22 cellular contexts compared by ENCODE assay signal in genomic region chr17:50800196-50800700, GRCh38. TPM values are rescaled to one million over a fixed set of nuclear protein-coding genes. Genes with fewer than 3 reads are reported as not detected.
A peak's percentile ranks its signal among the peaks of the same experiment; 100 is the strongest.
DNase-seq lines count a peak whose midpoint lies in the region; FAIRE-seq and TF ChIP-seq lines count a peak whose summit lies in the region.
"Had no signal": no experiment of that assay in that cellular context is flagged by ENCODE, and none has a peak within 500 bp of the region (broad histone marks: within the 10 kb centered on the region; RNA-seq: fewer than 3 reads in every experiment).

No MANE protein-coding gene starts in this region.

- H2AFZ ChIP-seq in mammary epithelial cell (ENCODE audit: low read depth, low read length) (peak overlapping the region; percentile 91), neuronal stem cell (ENCODE audit: low read length) (no peak overlapping the region), PC-9 (no peak overlapping the region)

- TF ChIP-seq CTCF in WERI-Rb-1 (IDR thresholded peaks at IDR 0.05; ENCODE audit: low read depth, low read length) (no peak), mammary epithelial cell (conservative IDR thresholded peaks at IDR 0.05 in 1 of 2, IDR thresholded peaks at IDR 0.05 in 1 of 2; ENCODE audit: extremely low read depth in 1 of 2, insufficient read depth in 1 of 2, low read depth in 1 of 2, low read length in 2 of 2) (no peak), kidney (IDR thresholded peaks at IDR 0.05; ENCODE audit: borderline replicate concordance, extremely low read depth, insufficient read depth) (no peak), PC-9 (conservative IDR thresholded peaks at IDR 0.05) (no peak)

- DNase-seq in MG63 = peak; percentile 41
- peak; percentile 93 for DNase-seq in WERI-Rb-1
- no peak for DNase-seq in mammary epithelial cell
- DNase-seq in neuronal stem cell (ENCODE audit: low spot score) = no peak
- DNase-seq in kidney = no peak
- DNase-seq in activated T-helper 1 cell treated with anti-CD3 and anti-CD28 coated beads, Interleukin-12 subunit alpha, Interleukin-12 subunit beta, Interleukin-2, Interleukin-4 antibody, amounts not matched to agents 30 ng/mL and 10 ng/mL and 1 ng/mL, durations not matched to agents 14 hours and 24 hours and 36 hours (ENCODE audit: low spot score) = no peak
- DNase-seq in stimulated activated naive CD4-positive, alpha-beta T cell treated with Interleukin-2 at 50 U/mL for 16 hours (lab: John Stamatoyannopoulos, UW) = no peak
- DNase-seq in PC-9 = no peak
- DNase-seq: BE2C; CD4-positive, alpha-beta memory T cell; DMS153; DMS79 treated with DMSO at 0.1 percent for 48 hours; EL; GDM1 had no signal

- peak overlapping the region; percentile 64 for H2BK15ac ChIP-seq in neuronal stem cell (ENCODE audit: low read length)

- dilution Hi-C loops in mammary epithelial cell (cut with HindIII; ENCODE audit: low sequenced_read_pairs) = loop anchor here (5.0 kb wide), 2 partner anchors 47 to 98 kb away; no protein-coding TSS in a partner anchor

- H3K9ac ChIP-seq in mammary epithelial cell (ENCODE audit: insufficient read depth, low read length) = no peak overlapping the region
- no peak overlapping the region for H3K9ac ChIP-seq in neuronal stem cell (ENCODE audit: low read depth, low read length, poor library complexity)
- no peak overlapping the region for H3K9ac ChIP-seq in kidney (ENCODE audit: low read length in 2 of 2)

- peak overlapping the region; percentile 11 for H3K18ac ChIP-seq in neuronal stem cell (ENCODE audit: low read length)

- H3K4me1 Mint-ChIP-seq in activated T-helper 1 cell treated with anti-CD3 and anti-CD28 coated beads, Interleukin-12 subunit alpha, Interleukin-12 subunit beta, Interleukin-2, Interleukin-4 antibody, amounts not matched to agents 30 ng/mL and 10 ng/mL and 1 ng/mL, durations not matched to agents 14 hours and 24 hours and 36 hours (ENCODE audit: low read depth) = no peaks in the 10 kb centered on the region
- H3K4me1 Mint-ChIP-seq: CD4-positive, alpha-beta memory T cell had no signal

- peak overlapping the region; percentile 68 for H3K4me2 ChIP-seq in mammary epithelial cell (ENCODE audit: insufficient read depth, low read depth, low read length)
- H3K4me2 ChIP-seq in neuronal stem cell (ENCODE audit: insufficient read depth, low read length, poor library complexity, severe bottlenecking) = no peak overlapping the region
- no peak overlapping the region for H3K4me2 ChIP-seq in PC-9
- H3K4me2 ChIP-seq: A549 had no signal

- no peaks in the 10 kb centered on the region for H3K79me1 ChIP-seq in neuronal stem cell (ENCODE audit: low read depth, low read length)

- H3K27me3 ChIP-seq in MG63 (no peaks in the 10 kb centered on the region), WERI-Rb-1 (ENCODE audit: insufficient read depth, low read depth, severe bottlenecking) (no peaks in the 10 kb centered on the region), mammary epithelial cell (ENCODE audit: insufficient read depth, low read length) (no peaks in the 10 kb centered on the region), neuronal stem cell (ENCODE audit: control insufficient read depth in 3 of 3, insufficient read depth in 3 of 3, low read depth in 1 of 3, low read length in 3 of 3) (peaks cover 0 to 7% (median 0%) of the 10 kb centered on the region in 3 experiments), PC-9 (ENCODE audit: insufficient read depth, low read depth) (no peaks in the 10 kb centered on the region)
- H3K27me3 ChIP-seq: BE2C had no signal

- H3K9me3 ChIP-seq in MG63 (no peaks in the 10 kb centered on the region), WERI-Rb-1 (ENCODE audit: severe bottlenecking) (no peaks in the 10 kb centered on the region), mammary epithelial cell (replicated peaks; ENCODE audit: insufficient read depth, low read length) (no peaks in the 10 kb centered on the region), neuronal stem cell (replicated peaks in 1 of 2; ENCODE audit: control insufficient read depth in 2 of 2, insufficient read depth in 1 of 2, low read depth in 1 of 2, low read length in 2 of 2) (no peaks in the 10 kb centered on the region), kidney (ENCODE audit: control insufficient read depth in 1 of 2, low read length in 2 of 2) (no peaks in the 10 kb centered on the region), PC-9 (ENCODE audit: insufficient read depth, low read depth) (no peaks in the 10 kb centered on the region)
- H3K9me3 ChIP-seq: A549, BE2C, HAP-1 had no signal

- H3K27ac ChIP-seq in WERI-Rb-1 (peak overlapping the region; percentile 95), mammary epithelial cell (ENCODE audit: insufficient read depth, low read depth, low read length) (no peak overlapping the region), neuronal stem cell (replicated peaks; ENCODE audit: low read length) (no peak overlapping the region), kidney (ENCODE audit: low read depth in 2 of 2, low read length in 2 of 2) (no peak overlapping the region), PC-9 (no peak overlapping the region)
- H3K27ac ChIP-seq: A549, C4-2B had no signal

- H3K4me1 ChIP-seq in mammary epithelial cell (ENCODE audit: insufficient read depth, low read length) (peaks cover 27% of the 10 kb centered on the region), neuronal stem cell (ENCODE audit: control insufficient read depth in 2 of 2, insufficient read depth in 1 of 2, low read depth in 1 of 2, low read length in 2 of 2) (peaks cover 6 to 13% of the 10 kb centered on the region in 2 donors), kidney (ENCODE audit: control insufficient read depth in 1 of 2, insufficient read depth in 1 of 2, low read depth in 1 of 2, low read length in 2 of 2) (no peaks in the 10 kb centered on the region), PC-9 (replicated peaks; ENCODE audit: insufficient read depth) (no peaks in the 10 kb centered on the region)
- H3K4me1 ChIP-seq: A549 had no signal

- H3K14ac ChIP-seq in neuronal stem cell (ENCODE audit: low read length) = no peak overlapping the region

- no peak for FAIRE-seq in kidney (lab: Jason Lieb, UNC)
- FAIRE-seq: A549, GM12892, GM19239, H1 had no signal

- no peak overlapping the region for H4K91ac ChIP-seq in neuronal stem cell (ENCODE audit: low read depth, low read length, poor library complexity)

- H2BK120ac ChIP-seq in neuronal stem cell (ENCODE audit: low read depth, low read length) = no peak overlapping the region

- H3K23ac ChIP-seq in neuronal stem cell (ENCODE audit: low read depth, low read length, poor library complexity) = no peak overlapping the region

- in situ Hi-C loops in mammary epithelial cell (cut with MboI; ENCODE audit: low sequenced_read_pairs in 2 of 2) = no loop called here

- H3K4me3 Mint-ChIP-seq in activated T-helper 1 cell treated with anti-CD3 and anti-CD28 coated beads, Interleukin-12 subunit alpha, Interleukin-12 subunit beta, Interleukin-2, Interleukin-4 antibody, amounts not matched to agents 30 ng/mL and 10 ng/mL and 1 ng/mL, durations not matched to agents 14 hours and 24 hours and 36 hours = no peak overlapping the region
- H3K4me3 Mint-ChIP-seq: CD4-positive, alpha-beta memory T cell had no signal

- POLR2A ChIA-PET in PC-9 (lab: Charles Lee; ENCODE audit: unreplicated experiment) = no interaction called here

- intact Hi-C loops in mammary epithelial cell (cut with micrococcal nuclease) (no loop called here), kidney (cut with DNase I) (no loop called here), PC-9 (cut with micrococcal nuclease; ENCODE audit: unreplicated experiment) (no loop called here)
- intact Hi-C loops in activated T-helper 1 cell treated with anti-CD3 and anti-CD28 coated beads, Interleukin-12 subunit alpha, Interleukin-12 subunit beta, Interleukin-2, Interleukin-4 antibody, amounts not matched to agents 30 ng/mL and 10 ng/mL and 1 ng/mL, durations not matched to agents 14 hours and 24 hours and 36 hours (cut with micrococcal nuclease) = no loop called here

- no peak overlapping the region for H2BK12ac ChIP-seq in neuronal stem cell (ENCODE audit: low read length)

- no peaks in the 10 kb centered on the region; the same call in 1 of the 2 replicates for H3F3A ChIP-seq in PC-9 (ENCODE audit: insufficient read depth, low read depth)

- peak overlapping the region; percentile 56 for H2AK5ac ChIP-seq in neuronal stem cell (ENCODE audit: low read depth, low read length)

- H4K8ac ChIP-seq in neuronal stem cell (ENCODE audit: low read depth, low read length) = no peak overlapping the region

- WGBS in mammary epithelial cell (ENCODE audit: low coverage, missing lambda C conversion rate) = 39% methylated on average over 11 of the region's 12 CpGs
- WGBS in neuronal stem cell (ENCODE audit: extremely low coverage in 2 of 2, insufficient read length in 2 of 2, insufficient replicate concordance in 1 of 2), 2 donors = no CpG with 5 or more reads among the region's 12 CpGs

- no peaks in the 10 kb centered on the region for H3K36me3 Mint-ChIP-seq in activated T-helper 1 cell treated with anti-CD3 and anti-CD28 coated beads, Interleukin-12 subunit alpha, Interleukin-12 subunit beta, Interleukin-2, Interleukin-4 antibody, amounts not matched to agents 30 ng/mL and 10 ng/mL and 1 ng/mL, durations not matched to agents 14 hours and 24 hours and 36 hours (ENCODE audit: low read depth)
- H3K36me3 Mint-ChIP-seq: CD4-positive, alpha-beta memory T cell had no signal

- H3K79me2 ChIP-seq in mammary epithelial cell (ENCODE audit: insufficient read depth, low read length) (no peaks in the 10 kb centered on the region), PC-9 (ENCODE audit: low read depth) (no peaks in the 10 kb centered on the region)

- peaks cover 2% of the 10 kb centered on the region for H3K27me3 Mint-ChIP-seq in activated T-helper 1 cell treated with anti-CD3 and anti-CD28 coated beads, Interleukin-12 subunit alpha, Interleukin-12 subunit beta, Interleukin-2, Interleukin-4 antibody, amounts not matched to agents 30 ng/mL and 10 ng/mL and 1 ng/mL, durations not matched to agents 14 hours and 24 hours and 36 hours (ENCODE audit: insufficient read depth)
- H3K27me3 Mint-ChIP-seq: CD4-positive, alpha-beta memory T cell had no signal

- H4K20me1 ChIP-seq in mammary epithelial cell (ENCODE audit: insufficient read depth, low read length) = no peaks in the 10 kb centered on the region
- H4K20me1 ChIP-seq in PC-9 (ENCODE audit: insufficient read depth) = no peaks in the 10 kb centered on the region

- BruUV-seq in mammary epithelial cell (replicated peaks; lab: Mats Ljungman, UMichigan) = no TSS peak
- BruUV-seq in PC-9 (replicated peaks; lab: Mats Ljungman, UMichigan) = no TSS peak

- H3K4ac ChIP-seq in neuronal stem cell (ENCODE audit: low read length) = no peak overlapping the region

- CTCF ChIA-PET in mammary epithelial cell (lab: Charles Lee; ENCODE audit: low non-redundant PET) (no interaction called here), PC-9 (lab: Charles Lee) (no interaction called here)

- no peaks in the 10 kb centered on the region for H3K9me3 Mint-ChIP-seq in activated T-helper 1 cell treated with anti-CD3 and anti-CD28 coated beads, Interleukin-12 subunit alpha, Interleukin-12 subunit beta, Interleukin-2, Interleukin-4 antibody, amounts not matched to agents 30 ng/mL and 10 ng/mL and 1 ng/mL, durations not matched to agents 14 hours and 24 hours and 36 hours
- H3K9me3 Mint-ChIP-seq: CD4-positive, alpha-beta memory T cell had no signal

- no peaks in the 10 kb centered on the region for H3K9me2 ChIP-seq in PC-9 (ENCODE audit: insufficient read depth)

- H3K27ac Mint-ChIP-seq in activated T-helper 1 cell treated with anti-CD3 and anti-CD28 coated beads, Interleukin-12 subunit alpha, Interleukin-12 subunit beta, Interleukin-2, Interleukin-4 antibody, amounts not matched to agents 30 ng/mL and 10 ng/mL and 1 ng/mL, durations not matched to agents 14 hours and 24 hours and 36 hours = no peak overlapping the region
- H3K27ac Mint-ChIP-seq: CD4-positive, alpha-beta memory T cell had no signal

- no peak overlapping the region for H2BK5ac ChIP-seq in neuronal stem cell (ENCODE audit: low read length)

- H3K36me3 ChIP-seq in MG63 (no peaks in the 10 kb centered on the region), WERI-Rb-1 (no peaks in the 10 kb centered on the region), mammary epithelial cell (ENCODE audit: insufficient read depth, low read length) (no peaks in the 10 kb centered on the region), neuronal stem cell (replicated peaks in 1 of 2; ENCODE audit: control insufficient read depth in 2 of 2, insufficient read depth in 2 of 2, low read length in 2 of 2) (no peaks in the 10 kb centered on the region), kidney (ENCODE audit: control insufficient read depth in 1 of 2, insufficient read depth in 2 of 2, low read length in 2 of 2) (no peaks in the 10 kb centered on the region), PC-9 (ENCODE audit: low read depth) (no peaks in the 10 kb centered on the region)
- H3K36me3 ChIP-seq: BE2C, HAP-1 had no signal

- H3K4me3 ChIP-seq in MG63 (no peak overlapping the region), WERI-Rb-1 (ENCODE audit: low read depth, low read length) (no peak overlapping the region), mammary epithelial cell (replicated peaks in 1 of 3; ENCODE audit: insufficient read depth in 1 of 3, low read depth in 2 of 3, low read length in 3 of 3) (no peak overlapping the region), neuronal stem cell (ENCODE audit: low read length in 2 of 2) (no peak overlapping the region), kidney (ENCODE audit: low read length in 2 of 2) (no peak overlapping the region), PC-9 (no peak overlapping the region)
- H3K4me3 ChIP-seq: A549, HAP-1 had no signal

RNA-seq across cellular contexts. Expression of gene ANKRD40CL, which starts 32.9 kb away (rescaled TPM):
- not detected in 2 replicates for total RNA-seq in MG63 (2014; rRNA removed; shearing (Covaris generic); ENCODE audit: low replicate concordance)
- total RNA-seq in mammary epithelial cell = not detected
- not detected for polyA plus RNA-seq in mammary epithelial cell
- not detected for polyA minus RNA-seq in mammary epithelial cell
- polyA plus RNA-seq in neuronal stem cell (2013, experiment 1 of 2) = not detected
- polyA plus RNA-seq in neuronal stem cell (2013, experiment 2 of 2) = not detected
- total RNA-seq in kidney = not detected
- not detected for polyA plus RNA-seq in kidney (ENCODE audit: insufficient read depth, low read depth, low replicate concordance)
- not detected in 2 replicates for total RNA-seq in activated T-helper 1 cell treated with anti-CD3 and anti-CD28 coated beads, Interleukin-12 subunit alpha, Interleukin-12 subunit beta, Interleukin-2, Interleukin-4 antibody, amounts not matched to agents 30 ng/mL and 10 ng/mL and 1 ng/mL, durations not matched to agents 14 hours and 24 hours and 36 hours
- total RNA-seq in PC-9 (2021) = not detected in 2 replicates
- total RNA-seq: CD4-positive, alpha-beta memory T cell; H1; HT1080 had no signal
- polyA plus RNA-seq: AG04450; CD4-positive, alpha-beta memory T cell; H1 had no signal

RNA-seq across cellular contexts. Expression of gene WFIKKN2, which starts 35.1 kb away (rescaled TPM):
- not detected in 2 replicates for total RNA-seq in MG63 (2014; rRNA removed; shearing (Covaris generic); ENCODE audit: low replicate concordance)
- total RNA-seq in mammary epithelial cell = not detected
- polyA plus RNA-seq in mammary epithelial cell = not detected
- not detected for polyA minus RNA-seq in mammary epithelial cell
- 0.03 TPM for polyA plus RNA-seq in neuronal stem cell (2013, experiment 1 of 2)
- 0.01 TPM for polyA plus RNA-seq in neuronal stem cell (2013, experiment 2 of 2)
- total RNA-seq in kidney = 0.09 TPM
- polyA plus RNA-seq in kidney (ENCODE audit: insufficient read depth, low read depth, low replicate concordance) = not detected
- not detected in 2 replicates for total RNA-seq in activated T-helper 1 cell treated with anti-CD3 and anti-CD28 coated beads, Interleukin-12 subunit alpha, Interleukin-12 subunit beta, Interleukin-2, Interleukin-4 antibody, amounts not matched to agents 30 ng/mL and 10 ng/mL and 1 ng/mL, durations not matched to agents 14 hours and 24 hours and 36 hours
- total RNA-seq in PC-9 (2021) = not detected in 2 replicates
- total RNA-seq: CD4-positive, alpha-beta memory T cell; HT1080 had no signal
- polyA plus RNA-seq: A549; CD4-positive, alpha-beta memory T cell had no signal

Comparison
In these comparisons a context has a peak if more than half of its experiments do, and no peak if none do; other contexts are left out.
1. DNase-seq: peak in MG63 (single experiment) and WERI-Rb-1 (single experiment); none in mammary epithelial cell (single experiment), neuronal stem cell (single experiment), kidney (single experiment), activated T-helper 1 cell treated with anti-CD3 and anti-CD28 coated beads, Interleukin-12 subunit alpha, Interleukin-12 subunit beta, Interleukin-2, Interleukin-4 antibody, amounts not matched to agents 30 ng/mL and 10 ng/mL and 1 ng/mL, durations not matched to agents 14 hours and 24 hours and 36 hours (single experiment), stimulated activated naive CD4-positive, alpha-beta T cell treated with Interleukin-2 at 50 U/mL for 16 hours (single experiment) and PC-9 (0 of 2).